8 cellular contexts compared by ENCODE assay signal in the genomic region with DNA sequence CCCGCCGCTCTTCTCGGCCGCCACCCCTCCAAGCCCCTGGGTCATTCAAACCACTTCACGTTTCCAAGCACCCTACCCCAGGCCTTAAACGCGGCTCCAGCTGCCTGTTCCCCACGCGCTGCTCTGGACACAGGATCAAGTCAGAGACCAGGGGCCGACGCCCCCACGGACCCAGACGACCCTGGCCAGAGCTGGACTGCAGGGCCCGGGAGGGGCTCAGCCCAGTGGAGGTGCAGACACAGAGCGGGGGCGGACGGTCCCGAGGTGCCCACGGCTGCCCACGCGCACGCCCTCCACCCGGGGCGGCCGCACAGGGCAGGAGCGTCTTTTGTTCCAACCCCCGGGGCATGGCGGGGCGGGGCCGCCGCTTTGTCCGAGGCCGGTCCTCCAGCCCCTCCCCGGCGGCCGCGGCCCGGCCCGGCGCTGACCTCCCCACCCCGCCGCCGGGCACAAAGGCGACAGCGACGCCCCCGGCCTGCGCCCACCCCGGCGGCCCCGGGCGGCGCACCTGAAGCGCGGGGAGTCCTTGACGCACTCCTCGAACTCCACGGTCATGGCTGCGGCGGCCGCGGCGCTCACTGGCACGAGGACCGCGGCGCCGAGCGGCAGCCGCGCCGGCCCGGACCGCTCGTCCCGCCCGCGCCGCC. TPM values are rescaled to one million over a fixed set of nuclear protein-coding genes. Genes with fewer than 3 reads are reported as not detected.
DNase-seq lines count a peak whose midpoint lies in the region; ATAC-seq, FAIRE-seq and TF ChIP-seq lines count a peak whose summit lies in the region.

No MANE protein-coding gene starts in this region.

- WGBS in heart left ventricle, 4 donors = 0 to 2% (median 1%) methylated on average over 13 to 79 of the region's 79 CpGs
- 0 to 1% methylated on average over 79 of the region's 79 CpGs for WGBS in sigmoid colon, 2 donors

- H3K4me1 ChIP-seq in heart left ventricle (peaks cover 18 to 60% (median 45%) of the 10 kb centered on the region in 12 donors), sigmoid colon (peaks cover 0 to 62% (median 56%) of the 10 kb centered on the region in 4 donors)

- FAIRE-seq in HTR-8/SVneo (lab: Jason Lieb, UNC) = no peak

- TF ChIP-seq EP300 in sigmoid colon (IDR thresholded peaks at IDR 0.05) = no peak

- H3K4me3 ChIP-seq in heart left ventricle = peak overlapping the region; percentile 69 to 95 (median 90)
- H3K4me3 ChIP-seq in sigmoid colon = peak overlapping the region; percentile 59 to 98 (median 79)

- no peaks in the 10 kb centered on the region for H3K9me3 Mint-ChIP-seq in activated CD8-positive, alpha-beta T cell treated with anti-CD3 and anti-CD28 coated beads for 36 hours

- ATAC-seq in HG02970 (IDR thresholded peaks at IDR 0.05; ENCODE audit: low FRiP score, unreplicated experiment) (peak; percentile 1), heart left ventricle (peak in 1 of 4 donors; percentile 1)
- ATAC-seq in activated CD8-positive, alpha-beta T cell treated with anti-CD3 and anti-CD28 coated beads for 36 hours = no peak

- H3K4me3 Mint-ChIP-seq in activated CD8-positive, alpha-beta T cell treated with anti-CD3 and anti-CD28 coated beads for 36 hours = peak overlapping the region; percentile 80

- H3K27ac Mint-ChIP-seq in activated CD8-positive, alpha-beta T cell treated with anti-CD3 and anti-CD28 coated beads for 36 hours = peak overlapping the region; percentile 39

- peaks cover 25% of the 10 kb centered on the region for H3K4me1 Mint-ChIP-seq in activated CD8-positive, alpha-beta T cell treated with anti-CD3 and anti-CD28 coated beads for 36 hours (ENCODE audit: low read depth)

- peak overlapping the region; percentile 89 to 100 (median 96) for H3K27ac ChIP-seq in heart left ventricle
- H3K27ac ChIP-seq in sigmoid colon = peak overlapping the region; percentile 92 to 98 (median 96)

- peak; percentile 38 for DNase-seq in NCI-H2196 (lab: John Stamatoyannopoulos, UW; ENCODE audit: unreplicated experiment)
- no peak for DNase-seq in NCI-H2196 treated with DMSO at 0.1 percent for 48 hours (lab: John Stamatoyannopoulos, UW; ENCODE audit: unreplicated experiment)
- DNase-seq in activated CD8-positive, alpha-beta T cell treated with anti-CD3 and anti-CD28 coated beads for 36 hours = no peak
- DNase-seq in heart left ventricle = peak; percentile 55 to 81 (median 72)
- DNase-seq in sigmoid colon = no peak
- DNase-seq in HTR-8/SVneo (ENCODE audit: insufficient read length, low spot score) = no peak
- DNase-seq in activated CD4-positive, CD25-positive, alpha-beta regulatory T cell (lab: John Stamatoyannopoulos, UW) = no peak

- H3K27me3 ChIP-seq in heart left ventricle (no peaks in the 10 kb centered on the region), sigmoid colon (no peaks in the 10 kb centered on the region)

- H3K36me3 Mint-ChIP-seq in activated CD8-positive, alpha-beta T cell treated with anti-CD3 and anti-CD28 coated beads for 36 hours (ENCODE audit: low read depth) = peaks cover 4% of the 10 kb centered on the region

- no peaks in the 10 kb centered on the region for H3K27me3 Mint-ChIP-seq in activated CD8-positive, alpha-beta T cell treated with anti-CD3 and anti-CD28 coated beads for 36 hours

- no peak for TF ChIP-seq CTCF in activated CD8-positive, alpha-beta T cell treated with anti-CD3 and anti-CD28 coated beads for 36 hours (IDR thresholded peaks at IDR 0.05)
- TF ChIP-seq CTCF in heart left ventricle (IDR thresholded peaks at IDR 0.05) (no peak), sigmoid colon (IDR thresholded peaks at IDR 0.05) (no peak)

- H3K9me3 ChIP-seq in heart left ventricle = no peaks in the 10 kb centered on the region
- H3K9me3 ChIP-seq in sigmoid colon = no peaks in the 10 kb centered on the region

- peak in 1 of 2 donors; percentile 4 for TF ChIP-seq POLR2A in heart left ventricle (IDR thresholded peaks at IDR 0.05)
- TF ChIP-seq POLR2A in sigmoid colon (IDR thresholded peaks at IDR 0.05) = no peak

- H3K36me3 ChIP-seq in heart left ventricle (peaks cover 0 to 28% (median 20%) of the 10 kb centered on the region in 9 donors), sigmoid colon (peaks cover 0 to 27% (median 10%) of the 10 kb centered on the region in 4 donors)

- CTCF ChIA-PET in activated CD8-positive, alpha-beta T cell treated with anti-CD3 and anti-CD28 coated beads for 36 hours (lab: Charles Lee) = no interaction called here

- intact Hi-C loops in activated CD8-positive, alpha-beta T cell treated with anti-CD3 and anti-CD28 coated beads for 36 hours (cut with micrococcal nuclease) = no loop called here
- intact Hi-C loops in heart left ventricle (cut with DNase I) = no loop called here
- intact Hi-C loops in sigmoid colon (cut with DNase I) = loop anchor here (5.0 kb wide), 1 partner anchor 190 kb away; the partner anchor contains the start of gene C1orf159

- POLR2A ChIA-PET in activated CD8-positive, alpha-beta T cell treated with anti-CD3 and anti-CD28 coated beads for 36 hours (lab: Charles Lee) = no interaction called here

RNA-seq across cellular contexts. Expression of gene ACAP3, which starts 0.3 kb away (rescaled TPM):
- 10 to 100 TPM; 41.1 to 42.5 TPM for total RNA-seq in activated CD8-positive, alpha-beta T cell treated with anti-CD3 and anti-CD28 coated beads for 36 hours
- total RNA-seq in heart left ventricle (10 to 100 TPM; 28.7 to 56.3 (median 34.1) TPM), sigmoid colon (10 to 100 TPM; 21.4 to 57.1 (median 33.4) TPM)
- polyA plus RNA-seq in heart left ventricle (10 to 100 TPM; 20.1 to 59.5 TPM), sigmoid colon (10 to 100 TPM in 1 of 3 donors, 1 to 10 TPM in 2; 7.2 to 41.8 (median 8.3) TPM)

RNA-seq across cellular contexts. Expression of gene PUSL1, which starts 1.0 kb away (rescaled TPM):
- total RNA-seq in activated CD8-positive, alpha-beta T cell treated with anti-CD3 and anti-CD28 coated beads for 36 hours = 10 to 100 TPM; 23.9 to 25.4 TPM
- 10 to 100 TPM in 4 of 9 donors, 1 to 10 TPM in 5; 6.8 to 17.7 (median 9.7) TPM for total RNA-seq in heart left ventricle
- polyA plus RNA-seq in heart left ventricle = 10 to 100 TPM; 16.0 to 16.2 TPM
- 10 to 100 TPM; 15.7 to 24.0 (median 20.4) TPM for total RNA-seq in sigmoid colon
- polyA plus RNA-seq in sigmoid colon = 10 to 100 TPM; 12.6 to 22.3 (median 12.7) TPM

RNA-seq across cellular contexts. Expression of gene INTS11, which starts 17.1 kb away (rescaled TPM):
- 100 to 1,000 TPM; 110 to 122 TPM for total RNA-seq in activated CD8-positive, alpha-beta T cell treated with anti-CD3 and anti-CD28 coated beads for 36 hours
- total RNA-seq in heart left ventricle = 10 to 100 TPM; 46.8 to 91.3 (median 67.6) TPM
- 100 to 1,000 TPM in 1 of 2 donors, 10 to 100 TPM in 1; 81.7 to 117 TPM for polyA plus RNA-seq in heart left ventricle
- 100 to 1,000 TPM in 1 of 4 donors, 10 to 100 TPM in 3; 83.8 to 135 (median 93.4) TPM for total RNA-seq in sigmoid colon
- 100 to 1,000 TPM in 1 of 3 donors, 10 to 100 TPM in 2; 58.3 to 117 (median 62.7) TPM for polyA plus RNA-seq in sigmoid colon

RNA-seq across cellular contexts. Expression of gene CPTP, which starts 17.2 kb away (rescaled TPM):
- total RNA-seq in activated CD8-positive, alpha-beta T cell treated with anti-CD3 and anti-CD28 coated beads for 36 hours = 10 to 100 TPM in 1 of 2 experiments, 1 to 10 TPM in 1; 8.4 to 11.0 TPM
- total RNA-seq in heart left ventricle = 100 to 1,000 TPM in 2 of 9 donors, 10 to 100 TPM in 7; 50.7 to 220 (median 72.4) TPM
- 100 to 1,000 TPM in 1 of 2 donors, 10 to 100 TPM in 1; 57.6 to 226 TPM for polyA plus RNA-seq in heart left ventricle
- 10 to 100 TPM in 2 of 4 donors, 1 to 10 TPM in 2; 8.4 to 21.6 (median 10.5) TPM for total RNA-seq in sigmoid colon
- 10 to 100 TPM; 41.4 to 57.1 (median 42.0) TPM for polyA plus RNA-seq in sigmoid colon

RNA-seq across cellular contexts. Expression of gene TAS1R3, which starts 23.7 kb away (rescaled TPM):
- total RNA-seq in activated CD8-positive, alpha-beta T cell treated with anti-CD3 and anti-CD28 coated beads for 36 hours = under 1 TPM; 0.13 to 0.14 TPM
- total RNA-seq in heart left ventricle = under 1 TPM; 0.21 to 0.80 (median 0.38) TPM
- 1 to 10 TPM in 1 of 2 donors, under 1 TPM in 1; 0.24 to 1.3 TPM for polyA plus RNA-seq in heart left ventricle
- not detected for total RNA-seq in sigmoid colon
- under 1 TPM in 2 of 3 donors, not detected in 1; 0.60 to 0.64 TPM for polyA plus RNA-seq in sigmoid colon

Comparison
In these comparisons a context has a peak if more than half of its experiments do, and no peak if none do; other contexts are left out.
1. DNase-seq: peak in NCI-H2196 (single experiment) and heart left ventricle (5 of 5); none in NCI-H2196 treated with DMSO at 0.1 percent for 48 hours (single experiment), activated CD8-positive, alpha-beta T cell treated with anti-CD3 and anti-CD28 coated beads for 36 hours (single experiment), sigmoid colon (single experiment), HTR-8/SVneo (single experiment) and activated CD4-positive, CD25-positive, alpha-beta regulatory T cell (0 of 4).